1 cellular context compared by ENCODE assay signal in the genomic region with DNA sequence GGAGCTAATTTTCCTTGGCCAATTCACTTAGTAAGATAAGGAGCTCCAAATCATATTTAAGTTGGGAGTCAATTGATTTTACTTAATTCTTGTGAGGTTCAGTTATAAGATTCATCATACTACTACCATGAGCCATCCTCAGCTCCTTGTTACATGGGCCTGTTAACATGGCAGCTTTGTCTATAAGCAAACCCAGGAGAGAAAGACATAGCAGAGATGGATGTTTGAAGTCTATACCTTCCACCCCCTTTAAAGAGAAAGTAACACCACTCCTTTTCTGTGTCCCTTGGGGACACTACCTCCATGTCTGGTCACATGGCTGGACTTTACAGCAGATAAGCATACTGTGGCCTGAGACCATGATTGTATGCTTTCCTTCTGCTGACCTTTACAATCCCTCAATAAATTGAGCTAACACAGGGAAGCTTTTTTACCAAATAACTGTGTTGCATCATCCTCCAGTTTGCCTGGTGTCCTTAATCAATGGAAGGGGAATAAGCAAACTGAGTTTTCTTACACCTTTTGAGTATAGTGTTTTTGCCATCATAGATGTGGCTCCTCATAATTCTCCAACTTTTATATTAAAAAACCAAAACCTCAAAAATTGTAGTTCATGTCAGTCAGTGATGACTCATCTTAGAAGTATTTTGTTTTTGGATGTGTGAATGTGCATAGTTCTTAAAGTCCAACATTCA.
TF ChIP-seq lines count a peak whose summit lies in the region.

No MANE protein-coding gene starts in this region.

TF ChIP-seq in HepG2, 621 proteins besides CTCF, POLR2A, EP300 and RAD21 (continued from another document and continues in another):
- TF ChIP-seq, protein P1, sequence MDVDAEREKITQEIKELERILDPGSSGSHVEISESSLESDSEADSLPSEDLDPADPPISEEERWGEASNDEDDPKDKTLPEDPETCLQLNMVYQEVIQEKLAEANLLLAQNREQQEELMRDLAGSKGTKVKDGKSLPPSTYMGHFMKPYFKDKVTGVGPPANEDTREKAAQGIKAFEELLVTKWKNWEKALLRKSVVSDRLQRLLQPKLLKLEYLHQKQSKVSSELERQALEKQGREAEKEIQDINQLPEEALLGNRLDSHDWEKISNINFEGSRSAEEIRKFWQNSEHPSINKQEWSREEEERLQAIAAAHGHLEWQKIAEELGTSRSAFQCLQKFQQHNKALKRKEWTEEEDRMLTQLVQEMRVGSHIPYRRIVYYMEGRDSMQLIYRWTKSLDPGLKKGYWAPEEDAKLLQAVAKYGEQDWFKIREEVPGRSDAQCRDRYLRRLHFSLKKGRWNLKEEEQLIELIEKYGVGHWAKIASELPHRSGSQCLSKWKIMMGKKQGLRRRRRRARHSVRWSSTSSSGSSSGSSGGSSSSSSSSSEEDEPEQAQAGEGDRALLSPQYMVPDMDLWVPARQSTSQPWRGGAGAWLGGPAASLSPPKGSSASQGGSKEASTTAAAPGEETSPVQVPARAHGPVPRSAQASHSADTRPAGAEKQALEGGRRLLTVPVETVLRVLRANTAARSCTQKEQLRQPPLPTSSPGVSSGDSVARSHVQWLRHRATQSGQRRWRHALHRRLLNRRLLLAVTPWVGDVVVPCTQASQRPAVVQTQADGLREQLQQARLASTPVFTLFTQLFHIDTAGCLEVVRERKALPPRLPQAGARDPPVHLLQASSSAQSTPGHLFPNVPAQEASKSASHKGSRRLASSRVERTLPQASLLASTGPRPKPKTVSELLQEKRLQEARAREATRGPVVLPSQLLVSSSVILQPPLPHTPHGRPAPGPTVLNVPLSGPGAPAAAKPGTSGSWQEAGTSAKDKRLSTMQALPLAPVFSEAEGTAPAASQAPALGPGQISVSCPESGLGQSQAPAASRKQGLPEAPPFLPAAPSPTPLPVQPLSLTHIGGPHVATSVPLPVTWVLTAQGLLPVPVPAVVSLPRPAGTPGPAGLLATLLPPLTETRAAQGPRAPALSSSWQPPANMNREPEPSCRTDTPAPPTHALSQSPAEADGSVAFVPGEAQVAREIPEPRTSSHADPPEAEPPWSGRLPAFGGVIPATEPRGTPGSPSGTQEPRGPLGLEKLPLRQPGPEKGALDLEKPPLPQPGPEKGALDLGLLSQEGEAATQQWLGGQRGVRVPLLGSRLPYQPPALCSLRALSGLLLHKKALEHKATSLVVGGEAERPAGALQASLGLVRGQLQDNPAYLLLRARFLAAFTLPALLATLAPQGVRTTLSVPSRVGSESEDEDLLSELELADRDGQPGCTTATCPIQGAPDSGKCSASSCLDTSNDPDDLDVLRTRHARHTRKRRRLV (CRISPR knock-in tag; IDR thresholded peaks at IDR 0.05), result no peak
- TF ChIP-seq MIER2 (CRISPR knock-in tag; IDR thresholded peaks at IDR 0.05) (0 out of 2 replicates have a peak, but pooled peaks have one; percentile 21), ZNF350 (CRISPR knock-in tag; IDR thresholded peaks at IDR 0.05; ENCODE audit: borderline replicate concordance, low read depth) (no peak), NRL (CRISPR knock-in tag; IDR thresholded peaks at IDR 0.05; ENCODE audit: borderline replicate concordance) (no peak), NR2F6 (IDR thresholded peaks at IDR 0.05) (peak; percentile 33; the same call in 1 of the 2 replicates), NR2F6 (CRISPR knock-in tag; IDR thresholded peaks at IDR 0.05) (no peak), ZNF160 (CRISPR knock-in tag; IDR thresholded peaks at IDR 0.05) (no peak), NCOA2 (CRISPR knock-in tag; IDR thresholded peaks at IDR 0.05) (no peak), ZNF33B (CRISPR knock-in tag; IDR thresholded peaks at IDR 0.05) (no peak), ZNF343 (CRISPR knock-in tag; IDR thresholded peaks at IDR 0.05) (no peak), SMAD3 (CRISPR knock-in tag; IDR thresholded peaks at IDR 0.05) (no peak; the same call in 1 of the 2 replicates), XBP1 (CRISPR knock-in tag; IDR thresholded peaks at IDR 0.05) (no peak), KDM6A (CRISPR knock-in tag; IDR thresholded peaks at IDR 0.05; ENCODE audit: low read depth) (no peak), ZNF703 (CRISPR knock-in tag; IDR thresholded peaks at IDR 0.05; ENCODE audit: borderline replicate concordance) (no peak), LCORL (IDR thresholded peaks at IDR 0.05) (0 out of 2 replicates have a peak, but pooled peaks have one; percentile 34), LCORL (CRISPR knock-in tag; IDR thresholded peaks at IDR 0.05) (0 out of 2 replicates have a peak, but pooled peaks have one; percentile 25), ZNF644 (CRISPR knock-in tag; IDR thresholded peaks at IDR 0.05; ENCODE audit: low read depth) (peak; percentile 32; the same call in 1 of the 2 replicates), KDM5A (IDR thresholded peaks at IDR 0.05; ENCODE audit: borderline replicate concordance, low read length) (no peak), ZNF264 (CRISPR knock-in tag; IDR thresholded peaks at IDR 0.05) (0 out of 2 replicates have a peak, but pooled peaks have one; percentile 32), NFRKB (IDR thresholded peaks at IDR 0.05) (no peak), FOXA1 (IDR thresholded peaks at IDR 0.05) (no peak), FOXA1 (CRISPR knock-in tag; IDR thresholded peaks at IDR 0.05) (no peak), AGO2 (optimal IDR thresholded peaks at IDR 0.05; ENCODE audit: low read depth, low read length) (peak; percentile 77), SP2 (CRISPR knock-in tag; IDR thresholded peaks at IDR 0.05) (no peak), ATRX (CRISPR knock-in tag; IDR thresholded peaks at IDR 0.05; ENCODE audit: borderline replicate concordance) (no peak), GATAD1 (CRISPR knock-in tag; IDR thresholded peaks at IDR 0.05) (no peak), ZNF614 (CRISPR knock-in tag; IDR thresholded peaks at IDR 0.05; ENCODE audit: borderline replicate concordance) (no peak), ATF7 (IDR thresholded peaks at IDR 0.05) (peak; percentile 55), ATF7 (CRISPR knock-in tag; IDR thresholded peaks at IDR 0.05) (no peak), PAX8 (CRISPR knock-in tag; IDR thresholded peaks at IDR 0.05; ENCODE audit: borderline replicate concordance) (no peak), HHEX (CRISPR knock-in tag; IDR thresholded peaks at IDR 0.05) (no peak), ZFAT (CRISPR knock-in tag; conservative IDR thresholded peaks at IDR 0.05) (no peak), ZNF709 (CRISPR knock-in tag; IDR thresholded peaks at IDR 0.05) (no peak), ATM (IDR thresholded peaks at IDR 0.05; ENCODE audit: borderline replicate concordance) (no peak), ZNF782 (CRISPR knock-in tag; IDR thresholded peaks at IDR 0.05; ENCODE audit: borderline replicate concordance) (no peak), PAWR (CRISPR knock-in tag; IDR thresholded peaks at IDR 0.05; ENCODE audit: borderline replicate concordance) (no peak), ZNF605 (CRISPR knock-in tag; IDR thresholded peaks at IDR 0.05) (no peak), GLI4 (CRISPR knock-in tag; IDR thresholded peaks at IDR 0.05; ENCODE audit: borderline replicate concordance) (no peak), REPIN1 (CRISPR knock-in tag; IDR thresholded peaks at IDR 0.05; ENCODE audit: borderline replicate concordance, low read depth) (0 out of 2 replicates have a peak, but pooled peaks have one; percentile 40)
- TF ChIP-seq, protein P2, sequence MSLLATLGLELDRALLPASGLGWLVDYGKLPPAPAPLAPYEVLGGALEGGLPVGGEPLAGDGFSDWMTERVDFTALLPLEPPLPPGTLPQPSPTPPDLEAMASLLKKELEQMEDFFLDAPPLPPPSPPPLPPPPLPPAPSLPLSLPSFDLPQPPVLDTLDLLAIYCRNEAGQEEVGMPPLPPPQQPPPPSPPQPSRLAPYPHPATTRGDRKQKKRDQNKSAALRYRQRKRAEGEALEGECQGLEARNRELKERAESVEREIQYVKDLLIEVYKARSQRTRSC (CRISPR knock-in tag; IDR thresholded peaks at IDR 0.05; ENCODE audit: low read depth), result no peak
- TF ChIP-seq, protein P3, sequence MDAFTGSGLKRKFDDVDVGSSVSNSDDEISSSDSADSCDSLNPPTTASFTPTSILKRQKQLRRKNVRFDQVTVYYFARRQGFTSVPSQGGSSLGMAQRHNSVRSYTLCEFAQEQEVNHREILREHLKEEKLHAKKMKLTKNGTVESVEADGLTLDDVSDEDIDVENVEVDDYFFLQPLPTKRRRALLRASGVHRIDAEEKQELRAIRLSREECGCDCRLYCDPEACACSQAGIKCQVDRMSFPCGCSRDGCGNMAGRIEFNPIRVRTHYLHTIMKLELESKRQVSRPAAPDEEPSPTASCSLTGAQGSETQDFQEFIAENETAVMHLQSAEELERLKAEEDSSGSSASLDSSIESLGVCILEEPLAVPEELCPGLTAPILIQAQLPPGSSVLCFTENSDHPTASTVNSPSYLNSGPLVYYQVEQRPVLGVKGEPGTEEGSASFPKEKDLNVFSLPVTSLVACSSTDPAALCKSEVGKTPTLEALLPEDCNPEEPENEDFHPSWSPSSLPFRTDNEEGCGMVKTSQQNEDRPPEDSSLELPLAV (CRISPR knock-in tag; conservative IDR thresholded peaks at IDR 0.05; ENCODE audit: low read depth), result no peak
- TF ChIP-seq, protein P4, sequence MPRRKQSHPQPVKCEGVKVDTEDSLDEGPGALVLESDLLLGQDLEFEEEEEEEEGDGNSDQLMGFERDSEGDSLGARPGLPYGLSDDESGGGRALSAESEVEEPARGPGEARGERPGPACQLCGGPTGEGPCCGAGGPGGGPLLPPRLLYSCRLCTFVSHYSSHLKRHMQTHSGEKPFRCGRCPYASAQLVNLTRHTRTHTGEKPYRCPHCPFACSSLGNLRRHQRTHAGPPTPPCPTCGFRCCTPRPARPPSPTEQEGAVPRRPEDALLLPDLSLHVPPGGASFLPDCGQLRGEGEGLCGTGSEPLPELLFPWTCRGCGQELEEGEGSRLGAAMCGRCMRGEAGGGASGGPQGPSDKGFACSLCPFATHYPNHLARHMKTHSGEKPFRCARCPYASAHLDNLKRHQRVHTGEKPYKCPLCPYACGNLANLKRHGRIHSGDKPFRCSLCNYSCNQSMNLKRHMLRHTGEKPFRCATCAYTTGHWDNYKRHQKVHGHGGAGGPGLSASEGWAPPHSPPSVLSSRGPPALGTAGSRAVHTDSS (CRISPR knock-in tag; conservative IDR thresholded peaks at IDR 0.05), result no peak
- TF ChIP-seq, protein P5, sequence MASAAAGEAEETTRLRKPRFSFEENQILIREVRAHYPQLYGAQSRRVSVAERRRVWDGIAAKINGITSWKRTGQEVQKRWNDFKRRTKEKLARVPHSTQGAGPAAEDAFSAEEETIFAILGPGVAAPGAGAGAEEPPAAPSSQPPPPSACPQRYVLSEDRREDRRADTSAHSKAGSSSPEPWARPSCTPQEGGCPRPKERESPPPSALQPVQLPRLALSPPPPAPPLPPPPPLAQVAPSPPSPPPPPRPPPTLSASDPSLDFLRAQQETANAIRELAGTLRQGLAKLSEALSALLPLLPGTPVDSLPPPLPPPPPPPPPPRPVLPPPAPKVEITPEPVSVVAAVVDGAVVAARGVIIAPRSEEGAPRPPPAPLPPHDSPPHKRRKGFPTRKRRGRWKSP (CRISPR knock-in tag; IDR thresholded peaks at IDR 0.05), result no peak
- TF ChIP-seq, protein P6, sequence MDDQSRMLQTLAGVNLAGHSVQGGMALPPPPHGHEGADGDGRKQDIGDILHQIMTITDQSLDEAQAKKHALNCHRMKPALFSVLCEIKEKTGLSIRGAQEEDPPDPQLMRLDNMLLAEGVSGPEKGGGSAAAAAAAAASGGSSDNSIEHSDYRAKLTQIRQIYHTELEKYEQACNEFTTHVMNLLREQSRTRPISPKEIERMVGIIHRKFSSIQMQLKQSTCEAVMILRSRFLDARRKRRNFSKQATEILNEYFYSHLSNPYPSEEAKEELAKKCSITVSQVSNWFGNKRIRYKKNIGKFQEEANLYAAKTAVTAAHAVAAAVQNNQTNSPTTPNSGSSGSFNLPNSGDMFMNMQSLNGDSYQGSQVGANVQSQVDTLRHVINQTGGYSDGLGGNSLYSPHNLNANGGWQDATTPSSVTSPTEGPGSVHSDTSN (CRISPR knock-in tag; IDR thresholded peaks at IDR 0.05; ENCODE audit: borderline replicate concordance), result no peak
- TF ChIP-seq, protein P7, sequence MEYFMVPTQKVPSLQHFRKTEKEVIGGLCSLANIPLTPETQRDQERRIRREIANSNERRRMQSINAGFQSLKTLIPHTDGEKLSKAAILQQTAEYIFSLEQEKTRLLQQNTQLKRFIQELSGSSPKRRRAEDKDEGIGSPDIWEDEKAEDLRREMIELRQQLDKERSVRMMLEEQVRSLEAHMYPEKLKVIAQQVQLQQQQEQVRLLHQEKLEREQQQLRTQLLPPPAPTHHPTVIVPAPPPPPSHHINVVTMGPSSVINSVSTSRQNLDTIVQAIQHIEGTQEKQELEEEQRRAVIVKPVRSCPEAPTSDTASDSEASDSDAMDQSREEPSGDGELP (IDR thresholded peaks at IDR 0.05; ENCODE audit: borderline replicate concordance, low read depth), result no peak
- TF ChIP-seq, protein P8, sequence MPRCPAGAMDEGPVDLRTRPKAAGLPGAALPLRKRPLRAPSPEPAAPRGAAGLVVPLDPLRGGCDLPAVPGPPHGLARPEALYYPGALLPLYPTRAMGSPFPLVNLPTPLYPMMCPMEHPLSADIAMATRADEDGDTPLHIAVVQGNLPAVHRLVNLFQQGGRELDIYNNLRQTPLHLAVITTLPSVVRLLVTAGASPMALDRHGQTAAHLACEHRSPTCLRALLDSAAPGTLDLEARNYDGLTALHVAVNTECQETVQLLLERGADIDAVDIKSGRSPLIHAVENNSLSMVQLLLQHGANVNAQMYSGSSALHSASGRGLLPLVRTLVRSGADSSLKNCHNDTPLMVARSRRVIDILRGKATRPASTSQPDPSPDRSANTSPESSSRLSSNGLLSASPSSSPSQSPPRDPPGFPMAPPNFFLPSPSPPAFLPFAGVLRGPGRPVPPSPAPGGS (CRISPR knock-in tag; IDR thresholded peaks at IDR 0.05), result no peak
- TF ChIP-seq, protein P9, sequence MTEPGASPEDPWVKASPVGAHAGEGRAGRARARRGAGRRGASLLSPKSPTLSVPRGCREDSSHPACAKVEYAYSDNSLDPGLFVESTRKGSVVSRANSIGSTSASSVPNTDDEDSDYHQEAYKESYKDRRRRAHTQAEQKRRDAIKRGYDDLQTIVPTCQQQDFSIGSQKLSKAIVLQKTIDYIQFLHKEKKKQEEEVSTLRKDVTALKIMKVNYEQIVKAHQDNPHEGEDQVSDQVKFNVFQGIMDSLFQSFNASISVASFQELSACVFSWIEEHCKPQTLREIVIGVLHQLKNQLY (CRISPR knock-in tag; IDR thresholded peaks at IDR 0.05), result no peak
